Comparison of ENCODE assay signal across 16 cellular contexts in the genomic region with DNA sequence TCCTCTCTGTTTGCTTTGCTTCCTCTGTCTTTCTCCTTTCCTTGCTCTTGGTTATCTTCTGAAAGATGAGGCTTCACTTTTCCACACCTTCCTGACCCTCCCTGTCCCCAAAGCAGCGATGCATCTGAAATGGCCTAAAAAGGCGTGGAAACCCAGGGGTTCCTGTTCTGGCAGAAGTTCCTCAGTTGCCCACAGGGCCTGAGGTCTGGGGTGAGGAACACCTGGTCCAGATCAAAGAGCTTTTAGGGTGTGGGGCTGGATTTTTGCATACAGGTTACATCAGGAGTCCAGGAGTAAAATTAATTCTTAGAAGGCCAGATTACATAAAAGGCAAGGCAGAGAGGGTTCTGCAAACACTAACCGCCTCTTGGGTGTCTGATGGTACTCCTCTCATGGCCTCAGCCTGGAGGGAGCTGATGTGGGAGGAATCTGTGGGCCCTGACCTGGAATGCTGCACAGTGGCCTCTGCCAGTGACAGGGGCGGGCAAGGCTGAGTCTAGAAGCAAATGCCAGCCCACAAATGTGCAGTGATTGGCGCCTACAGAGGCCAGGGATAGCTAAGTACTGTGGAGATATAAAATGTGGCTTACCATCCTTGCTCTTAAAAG. TPM values are rescaled to one million over a fixed set of nuclear protein-coding genes. Genes with fewer than 3 reads are reported as not detected.
A peak's percentile ranks its signal among the peaks of the same experiment; 100 is the strongest.
DNase-seq lines count a peak whose midpoint lies in the region; ATAC-seq and TF ChIP-seq lines count a peak whose summit lies in the region.
"Had no signal": no experiment of that assay in that cellular context is flagged by ENCODE, and none has a peak within 500 bp of the region (broad histone marks: within the 10 kb centered on the region; RNA-seq: fewer than 3 reads in every experiment).

No MANE protein-coding gene starts in this region.

- no peak for ATAC-seq in naive thymus-derived CD8-positive, alpha-beta T cell
- ATAC-seq in omental fat pad (ENCODE audit: low FRiP score) = no peak

- H3K4me3 Mint-ChIP-seq in T-helper 1 cell treated with Interleukin-12 subunit alpha and Interleukin-12 subunit beta and Interleukin-4 antibody, amounts not matched to agents 30 μg/mL and 1 μg/mL, for 36 hours = peak overlapping the region; percentile 4
- peak overlapping the region; percentile 20 for H3K4me3 Mint-ChIP-seq in activated naive CD8-positive, alpha-beta T cell
- H3K4me3 Mint-ChIP-seq in naive thymus-derived CD8-positive, alpha-beta T cell = peak overlapping the region in 9 of 10 donors; percentile 6 to 66 (median 41)
- H3K4me3 Mint-ChIP-seq: type B pancreatic cell had no signal

- in situ Hi-C loops in GM18951 (cut with MboI; ENCODE audit: low sequenced_read_pairs, unreplicated experiment) = no loop called here

- no peak for TF ChIP-seq CTCF in omental fat pad (IDR thresholded peaks at IDR 0.05)

- H3K9me3 Mint-ChIP-seq in T-helper 1 cell treated with Interleukin-12 subunit alpha and Interleukin-12 subunit beta and Interleukin-4 antibody, amounts not matched to agents 30 μg/mL and 1 μg/mL, for 36 hours = no peaks in the 10 kb centered on the region
- no peaks in the 10 kb centered on the region for H3K9me3 Mint-ChIP-seq in activated naive CD8-positive, alpha-beta T cell (ENCODE audit: low read depth)
- H3K9me3 Mint-ChIP-seq in naive thymus-derived CD8-positive, alpha-beta T cell = no peaks in the 10 kb centered on the region

- no peaks in the 10 kb centered on the region for H3K27me3 Mint-ChIP-seq in T-helper 1 cell treated with Interleukin-12 subunit alpha and Interleukin-12 subunit beta and Interleukin-4 antibody, amounts not matched to agents 30 μg/mL and 1 μg/mL, for 36 hours (ENCODE audit: low read depth)
- H3K27me3 Mint-ChIP-seq in activated naive CD8-positive, alpha-beta T cell = no peaks in the 10 kb centered on the region
- no peaks in the 10 kb centered on the region for H3K27me3 Mint-ChIP-seq in naive thymus-derived CD8-positive, alpha-beta T cell
- H3K27me3 Mint-ChIP-seq: type B pancreatic cell had no signal

- peak overlapping the region; percentile 49 for H3K27ac Mint-ChIP-seq in T-helper 1 cell treated with Interleukin-12 subunit alpha and Interleukin-12 subunit beta and Interleukin-4 antibody, amounts not matched to agents 30 μg/mL and 1 μg/mL, for 36 hours
- peak overlapping the region; percentile 67 for H3K27ac Mint-ChIP-seq in activated naive CD8-positive, alpha-beta T cell
- H3K27ac Mint-ChIP-seq in naive thymus-derived CD8-positive, alpha-beta T cell = peak overlapping the region; percentile 74 to 94 (median 86)
- H3K27ac Mint-ChIP-seq: type B pancreatic cell had no signal

- H3K4me1 Mint-ChIP-seq in T-helper 1 cell treated with Interleukin-12 subunit alpha and Interleukin-12 subunit beta and Interleukin-4 antibody, amounts not matched to agents 30 μg/mL and 1 μg/mL, for 36 hours (ENCODE audit: low read depth) = peaks cover 71% of the 10 kb centered on the region
- peaks cover 89% of the 10 kb centered on the region for H3K4me1 Mint-ChIP-seq in activated naive CD8-positive, alpha-beta T cell (ENCODE audit: low read depth)
- peaks cover 62 to 100% (median 96%) of the 10 kb centered on the region in 4 donors for H3K4me1 Mint-ChIP-seq in naive thymus-derived CD8-positive, alpha-beta T cell

- POLR2A ChIA-PET in naive thymus-derived CD8-positive, alpha-beta T cell (lab: Charles Lee) = interaction anchor here (1.6 to 15.8 kb wide), 3 partner anchors 20 to 40 kb away, joined by 3 to 194 read pairs (median 6); no protein-coding TSS in a partner anchor

- TF ChIP-seq POLR2A in GM18951 (IDR thresholded peaks at IDR 0.05; ENCODE audit: extremely low read depth, insufficient read depth, insufficient read length) = peak; percentile 32
- TF ChIP-seq POLR2A in erythroblast (IDR thresholded peaks at IDR 0.05; ENCODE audit: low read length) = no peak

- H3K36me3 Mint-ChIP-seq in T-helper 1 cell treated with Interleukin-12 subunit alpha and Interleukin-12 subunit beta and Interleukin-4 antibody, amounts not matched to agents 30 μg/mL and 1 μg/mL, for 36 hours (ENCODE audit: low read depth) = peaks cover 27% of the 10 kb centered on the region
- peaks cover 2% of the 10 kb centered on the region for H3K36me3 Mint-ChIP-seq in activated naive CD8-positive, alpha-beta T cell
- H3K36me3 Mint-ChIP-seq in naive thymus-derived CD8-positive, alpha-beta T cell = peaks cover 0 to 14% (median 2%) of the 10 kb centered on the region in 3 donors

- no peak for DNase-seq in T-helper 1 cell
- no peak for DNase-seq in naive thymus-derived CD8-positive, alpha-beta T cell
- no peak for DNase-seq in omental fat pad (ENCODE audit: low spot score)
- DNase-seq in erythroblast (lab: John Stamatoyannopoulos, UW) = no peak
- no peak for DNase-seq in GDM1 (lab: John Stamatoyannopoulos, UW)
- DNase-seq: activated CD8-positive, alpha-beta memory T cell treated with anti-CD3 and anti-CD28 coated beads, Interleukin-2, amount 50 U/mL, for 4 hours; anterior cingulate cortex; dermis blood vessel endothelial cell; left ventricle myocardium inferior; NCI-H1105 treated with DMSO at 0.1 percent for 48 hours; NCI-H446 treated with DMSO at 0.1 percent for 48 hours; stimulated activated CD4-positive, alpha-beta T cell treated with anti-CD3 and anti-CD28 coated beads, Interleukin-2, amount 100 ng/mL, for 48 hours had no signal

RNA-seq across cellular contexts. Expression of gene INPP4A, which starts 41.8 kb away (rescaled TPM):
- 100 to 1,000 TPM; 130 to 141 TPM for total RNA-seq in naive thymus-derived CD8-positive, alpha-beta T cell
- polyA plus RNA-seq in naive thymus-derived CD8-positive, alpha-beta T cell = 10 to 100 TPM; 37.7 to 64.3 (median 46.3) TPM
- 10 to 100 TPM; 19.6 to 32.2 (median 28.0) TPM for total RNA-seq in omental fat pad
